8 cellular contexts compared by ENCODE assay signal in genomic region chr16:69709456-69710084, GRCh38. TPM values are rescaled to one million over a fixed set of nuclear protein-coding genes. Genes with fewer than 3 reads are reported as not detected.
DNase-seq lines count a peak whose midpoint lies in the region; ATAC-seq and TF ChIP-seq lines count a peak whose summit lies in the region.

No MANE protein-coding gene starts in this region.

- H3K4me3 Mint-ChIP-seq in chondrocyte (ENCODE audit: unreplicated experiment), result no peak overlapping the region
- H3K4me3 Mint-ChIP-seq in activated T-helper 1 cell treated with anti-CD3 and anti-CD28 coated beads, Interleukin-12 subunit alpha, Interleukin-12 subunit beta, Interleukin-2, Interleukin-4 antibody, amounts not matched to agents 30 ng/mL and 10 ng/mL and 1 ng/mL, durations not matched to agents 14 hours and 24 hours and 36 hours, result no peak overlapping the region

- H3K9me3 Mint-ChIP-seq in chondrocyte (ENCODE audit: low read depth), result no peaks in the 10 kb centered on the region
- H3K9me3 Mint-ChIP-seq in activated T-helper 1 cell treated with anti-CD3 and anti-CD28 coated beads, Interleukin-12 subunit alpha, Interleukin-12 subunit beta, Interleukin-2, Interleukin-4 antibody, amounts not matched to agents 30 ng/mL and 10 ng/mL and 1 ng/mL, durations not matched to agents 14 hours and 24 hours and 36 hours, result no peaks in the 10 kb centered on the region

- no peak overlapping the region for H3K4me3 ChIP-seq in left lung
- H3K4me3 ChIP-seq in vagina, result no peak overlapping the region

- H3K27ac ChIP-seq in left lung, result no peak overlapping the region
- H3K27ac ChIP-seq in vagina, result peak overlapping the region; percentile 52

- TF ChIP-seq EP300 in Ishikawa (IDR thresholded peaks at IDR 0.05; ENCODE audit: borderline replicate concordance), result no peak

- H3K36me3 Mint-ChIP-seq in chondrocyte (ENCODE audit: low read depth), result peaks cover 12% of the 10 kb centered on the region
- peaks cover 7% of the 10 kb centered on the region for H3K36me3 Mint-ChIP-seq in activated T-helper 1 cell treated with anti-CD3 and anti-CD28 coated beads, Interleukin-12 subunit alpha, Interleukin-12 subunit beta, Interleukin-2, Interleukin-4 antibody, amounts not matched to agents 30 ng/mL and 10 ng/mL and 1 ng/mL, durations not matched to agents 14 hours and 24 hours and 36 hours (ENCODE audit: low read depth)

- peak; percentile 61 for ATAC-seq in left lung

- TF ChIP-seq POLR2A in vagina (IDR thresholded peaks at IDR 0.05), result no peak

- DNase-seq in DMS153 treated with DMSO at 0.1 percent for 48 hours (lab: John Stamatoyannopoulos, UW; ENCODE audit: unreplicated experiment), result peak; percentile 58
- peak; percentile 86 for DNase-seq in OCI-M1 (lab: John Stamatoyannopoulos, UW)
- no peak for DNase-seq in chondrocyte (ENCODE audit: low spot score)
- DNase-seq in left lung, result no peak
- no peak for DNase-seq in vagina (ENCODE audit: extremely low spot score in 2 of 2)
- no peak for DNase-seq in NK-92 (lab: John Stamatoyannopoulos, UW; ENCODE audit: unreplicated experiment)
- DNase-seq in activated T-helper 1 cell treated with anti-CD3 and anti-CD28 coated beads, Interleukin-12 subunit alpha, Interleukin-12 subunit beta, Interleukin-2, Interleukin-4 antibody, amounts not matched to agents 30 ng/mL and 10 ng/mL and 1 ng/mL, durations not matched to agents 14 hours and 24 hours and 36 hours (ENCODE audit: low spot score), result no peak

- H3K27me3 ChIP-seq in left lung (no peaks in the 10 kb centered on the region), vagina (no peaks in the 10 kb centered on the region)

- intact Hi-C loops in left lung (cut with DNase I) (loop anchor here in 1 of 2 donors (10.0 kb wide), 1 partner anchor 45 kb away; the partner anchor contains the start of gene NOB1), vagina (cut with DNase I) (loop anchor here (2.0 kb wide), 1 partner anchor 45 kb away; the partner anchor contains the start of gene NOB1)
- intact Hi-C loops in activated T-helper 1 cell treated with anti-CD3 and anti-CD28 coated beads, Interleukin-12 subunit alpha, Interleukin-12 subunit beta, Interleukin-2, Interleukin-4 antibody, amounts not matched to agents 30 ng/mL and 10 ng/mL and 1 ng/mL, durations not matched to agents 14 hours and 24 hours and 36 hours (cut with micrococcal nuclease), result loop anchor here (1.0 to 5.0 kb wide), 4 partner anchors 17 to 221 kb away; partner anchors contain the start of genes NOB1 and NQO1

- H3K27me3 Mint-ChIP-seq in chondrocyte (ENCODE audit: low read depth), result no peaks in the 10 kb centered on the region
- H3K27me3 Mint-ChIP-seq in activated T-helper 1 cell treated with anti-CD3 and anti-CD28 coated beads, Interleukin-12 subunit alpha, Interleukin-12 subunit beta, Interleukin-2, Interleukin-4 antibody, amounts not matched to agents 30 ng/mL and 10 ng/mL and 1 ng/mL, durations not matched to agents 14 hours and 24 hours and 36 hours (ENCODE audit: insufficient read depth), result no peaks in the 10 kb centered on the region

- TF ChIP-seq RAD21 in Ishikawa (IDR thresholded peaks at IDR 0.05; ENCODE audit: low read depth), result peak; percentile 71

- H3K36me3 ChIP-seq in left lung (peaks cover 0 to 51% of the 10 kb centered on the region in 2 donors), vagina (peaks cover 0 to 3% of the 10 kb centered on the region in 2 donors)

- peaks cover 5% of the 10 kb centered on the region for H3K4me1 Mint-ChIP-seq in chondrocyte (ENCODE audit: low read depth)
- peaks cover 7% of the 10 kb centered on the region for H3K4me1 Mint-ChIP-seq in activated T-helper 1 cell treated with anti-CD3 and anti-CD28 coated beads, Interleukin-12 subunit alpha, Interleukin-12 subunit beta, Interleukin-2, Interleukin-4 antibody, amounts not matched to agents 30 ng/mL and 10 ng/mL and 1 ng/mL, durations not matched to agents 14 hours and 24 hours and 36 hours (ENCODE audit: low read depth)

- H3K27ac Mint-ChIP-seq in chondrocyte (ENCODE audit: unreplicated experiment), result no peak overlapping the region
- no peak overlapping the region for H3K27ac Mint-ChIP-seq in activated T-helper 1 cell treated with anti-CD3 and anti-CD28 coated beads, Interleukin-12 subunit alpha, Interleukin-12 subunit beta, Interleukin-2, Interleukin-4 antibody, amounts not matched to agents 30 ng/mL and 10 ng/mL and 1 ng/mL, durations not matched to agents 14 hours and 24 hours and 36 hours

- H3K9me3 ChIP-seq in left lung (no peaks in the 10 kb centered on the region), vagina (no peaks in the 10 kb centered on the region)

- TF ChIP-seq CTCF in chondrocyte (IDR thresholded peaks at IDR 0.05), result peak; percentile 87
- TF ChIP-seq CTCF in left lung (IDR thresholded peaks at IDR 0.05), result peak; percentile 55 to 57
- peak; percentile 69 to 83 (median 78) for TF ChIP-seq CTCF in vagina (IDR thresholded peaks at IDR 0.05)

- H3K4me1 ChIP-seq in left lung (peaks cover 2 to 5% of the 10 kb centered on the region in 2 donors), vagina (peaks cover 19% of the 10 kb centered on the region)

TF ChIP-seq in Ishikawa, 13 proteins besides CTCF, POLR2A, EP300 and RAD21:
- TF ChIP-seq, protein P1, sequence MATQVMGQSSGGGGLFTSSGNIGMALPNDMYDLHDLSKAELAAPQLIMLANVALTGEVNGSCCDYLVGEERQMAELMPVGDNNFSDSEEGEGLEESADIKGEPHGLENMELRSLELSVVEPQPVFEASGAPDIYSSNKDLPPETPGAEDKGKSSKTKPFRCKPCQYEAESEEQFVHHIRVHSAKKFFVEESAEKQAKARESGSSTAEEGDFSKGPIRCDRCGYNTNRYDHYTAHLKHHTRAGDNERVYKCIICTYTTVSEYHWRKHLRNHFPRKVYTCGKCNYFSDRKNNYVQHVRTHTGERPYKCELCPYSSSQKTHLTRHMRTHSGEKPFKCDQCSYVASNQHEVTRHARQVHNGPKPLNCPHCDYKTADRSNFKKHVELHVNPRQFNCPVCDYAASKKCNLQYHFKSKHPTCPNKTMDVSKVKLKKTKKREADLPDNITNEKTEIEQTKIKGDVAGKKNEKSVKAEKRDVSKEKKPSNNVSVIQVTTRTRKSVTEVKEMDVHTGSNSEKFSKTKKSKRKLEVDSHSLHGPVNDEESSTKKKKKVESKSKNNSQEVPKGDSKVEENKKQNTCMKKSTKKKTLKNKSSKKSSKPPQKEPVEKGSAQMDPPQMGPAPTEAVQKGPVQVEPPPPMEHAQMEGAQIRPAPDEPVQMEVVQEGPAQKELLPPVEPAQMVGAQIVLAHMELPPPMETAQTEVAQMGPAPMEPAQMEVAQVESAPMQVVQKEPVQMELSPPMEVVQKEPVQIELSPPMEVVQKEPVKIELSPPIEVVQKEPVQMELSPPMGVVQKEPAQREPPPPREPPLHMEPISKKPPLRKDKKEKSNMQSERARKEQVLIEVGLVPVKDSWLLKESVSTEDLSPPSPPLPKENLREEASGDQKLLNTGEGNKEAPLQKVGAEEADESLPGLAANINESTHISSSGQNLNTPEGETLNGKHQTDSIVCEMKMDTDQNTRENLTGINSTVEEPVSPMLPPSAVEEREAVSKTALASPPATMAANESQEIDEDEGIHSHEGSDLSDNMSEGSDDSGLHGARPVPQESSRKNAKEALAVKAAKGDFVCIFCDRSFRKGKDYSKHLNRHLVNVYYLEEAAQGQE (IDR thresholded peaks at IDR 0.05; ENCODE audit: low read depth), result no peak
- no peak for TF ChIP-seq CEBPB (IDR thresholded peaks at IDR 0.05)
- no peak for TF ChIP-seq ZBTB7A (IDR thresholded peaks at IDR 0.05; ENCODE audit: low read depth)
- no peak for TF ChIP-seq NFIC (IDR thresholded peaks at IDR 0.05)
- no peak for TF ChIP-seq TCF12 (IDR thresholded peaks at IDR 0.05; ENCODE audit: low read depth)
- TF ChIP-seq TEAD4 (IDR thresholded peaks at IDR 0.05), result no peak
- no peak for TF ChIP-seq EGR1 (IDR thresholded peaks at IDR 0.05)
- no peak for TF ChIP-seq CREB1 (IDR thresholded peaks at IDR 0.05; ENCODE audit: low read depth)
- no peak for TF ChIP-seq TAF1 (IDR thresholded peaks at IDR 0.05; ENCODE audit: low read depth)
- TF ChIP-seq YY1 (IDR thresholded peaks at IDR 0.05; ENCODE audit: low read depth), result no peak
- TF ChIP-seq FOXM1 (IDR thresholded peaks at IDR 0.05; ENCODE audit: borderline replicate concordance, low read depth), result no peak
- TF ChIP-seq, protein P2, sequence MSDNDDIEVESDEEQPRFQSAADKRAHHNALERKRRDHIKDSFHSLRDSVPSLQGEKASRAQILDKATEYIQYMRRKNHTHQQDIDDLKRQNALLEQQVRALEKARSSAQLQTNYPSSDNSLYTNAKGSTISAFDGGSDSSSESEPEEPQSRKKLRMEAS (IDR thresholded peaks at IDR 0.05), result no peak
- TF ChIP-seq, protein P3, sequence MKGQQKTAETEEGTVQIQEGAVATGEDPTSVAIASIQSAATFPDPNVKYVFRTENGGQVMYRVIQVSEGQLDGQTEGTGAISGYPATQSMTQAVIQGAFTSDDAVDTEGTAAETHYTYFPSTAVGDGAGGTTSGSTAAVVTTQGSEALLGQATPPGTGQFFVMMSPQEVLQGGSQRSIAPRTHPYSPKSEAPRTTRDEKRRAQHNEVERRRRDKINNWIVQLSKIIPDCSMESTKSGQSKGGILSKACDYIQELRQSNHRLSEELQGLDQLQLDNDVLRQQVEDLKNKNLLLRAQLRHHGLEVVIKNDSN (IDR thresholded peaks at IDR 0.05), result no peak

RNA-seq across cellular contexts. Expression of gene NQO1, which starts 16.8 kb away (rescaled TPM):
- total RNA-seq in chondrocyte (64.3 to 345 TPM (median 68.8 TPM) in 3 replicates), left lung (10 to 100 TPM; 50.5 to 78.4 TPM), vagina (84.5 TPM)
- total RNA-seq in activated T-helper 1 cell treated with anti-CD3 and anti-CD28 coated beads, Interleukin-12 subunit alpha, Interleukin-12 subunit beta, Interleukin-2, Interleukin-4 antibody, amounts not matched to agents 30 ng/mL and 10 ng/mL and 1 ng/mL, durations not matched to agents 14 hours and 24 hours and 36 hours, result 9.7 and 9.8 TPM in 2 replicates

RNA-seq across cellular contexts. Expression of gene NOB1, which starts 45.2 kb away (rescaled TPM):
- 23.9 to 25.7 TPM (median 25.3 TPM) in 3 replicates for total RNA-seq in chondrocyte
- total RNA-seq in left lung, result 10 to 100 TPM; 29.9 to 42.2 TPM
- 67.0 TPM for total RNA-seq in vagina
- 132 and 133 TPM in 2 replicates for total RNA-seq in activated T-helper 1 cell treated with anti-CD3 and anti-CD28 coated beads, Interleukin-12 subunit alpha, Interleukin-12 subunit beta, Interleukin-2, Interleukin-4 antibody, amounts not matched to agents 30 ng/mL and 10 ng/mL and 1 ng/mL, durations not matched to agents 14 hours and 24 hours and 36 hours

RNA-seq across cellular contexts. Expression of gene WWP2, which starts 52.6 kb away (rescaled TPM):
- total RNA-seq in chondrocyte, result 37.9 to 41.2 TPM (median 39.9 TPM) in 3 replicates
- 10 to 100 TPM; 67.9 to 73.0 TPM for total RNA-seq in left lung
- 26.0 TPM for total RNA-seq in vagina
- 53.8 and 58.3 TPM in 2 replicates for total RNA-seq in activated T-helper 1 cell treated with anti-CD3 and anti-CD28 coated beads, Interleukin-12 subunit alpha, Interleukin-12 subunit beta, Interleukin-2, Interleukin-4 antibody, amounts not matched to agents 30 ng/mL and 10 ng/mL and 1 ng/mL, durations not matched to agents 14 hours and 24 hours and 36 hours

Comparison
In these comparisons a context has a peak if more than half of its experiments do, and no peak if none do; other contexts are left out.
1. DNase-seq: peak in DMS153 treated with DMSO at 0.1 percent for 48 hours (single experiment) and OCI-M1 (single experiment); none in chondrocyte (single experiment), left lung (0 of 2), vagina (0 of 2), NK-92 (single experiment) and activated T-helper 1 cell treated with anti-CD3 and anti-CD28 coated beads, Interleukin-12 subunit alpha, Interleukin-12 subunit beta, Interleukin-2, Interleukin-4 antibody, amounts not matched to agents 30 ng/mL and 10 ng/mL and 1 ng/mL, durations not matched to agents 14 hours and 24 hours and 36 hours (single experiment).
2. Peak in every context shown above with its lines, with median percentiles within 50 percentile points of each other: CTCF ChIP-seq.